In the genomic region with DNA sequence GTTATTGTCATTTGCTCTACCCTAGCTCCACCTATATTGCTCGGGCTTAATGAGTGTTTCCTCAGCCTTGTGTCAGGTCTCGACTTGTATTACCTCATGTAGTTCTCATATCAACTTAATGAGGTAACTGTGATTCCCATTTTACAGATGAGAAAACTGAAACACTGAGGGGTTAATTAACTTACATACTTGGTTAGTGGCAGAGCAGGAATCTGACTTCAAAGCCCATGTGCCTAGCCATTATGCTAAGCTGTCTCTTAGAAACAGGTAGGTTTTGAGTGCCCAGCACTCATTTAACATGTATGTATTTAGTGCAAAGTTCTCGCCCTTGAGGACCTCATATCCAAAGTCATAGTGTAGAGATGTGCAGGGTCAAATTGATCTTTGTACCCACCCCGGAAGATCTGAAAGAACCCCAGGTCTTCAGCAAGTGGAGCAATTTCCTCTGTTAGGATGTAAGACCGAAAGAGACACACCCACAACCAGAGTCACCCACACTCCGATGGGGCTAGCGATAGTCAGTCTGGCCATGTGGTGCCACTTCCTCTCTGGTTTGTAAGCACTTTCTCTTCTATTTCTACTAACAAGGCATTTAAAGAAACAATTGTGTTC, we compare ENCODE assay signal across 8 cellular contexts.
DNase-seq lines count a peak whose midpoint lies in the region; ATAC-seq lines count a peak whose summit lies in the region.

No MANE protein-coding gene starts in this region.

- no peak overlapping the region for H3K4me2 ChIP-seq in mesendoderm (ENCODE audit: low read length)

- H3K4me3 ChIP-seq in mesendoderm (ENCODE audit: low read length) = no peak overlapping the region

- H3K4ac ChIP-seq in mesendoderm (ENCODE audit: low read depth, low read length) = no peak overlapping the region

- H2BK120ac ChIP-seq in mesendoderm (ENCODE audit: low read depth, low read length) = no peak overlapping the region

- no peak overlapping the region for H4K5ac ChIP-seq in mesendoderm (ENCODE audit: low read length)

- H3K56ac ChIP-seq in mesendoderm (ENCODE audit: low read length) = no peak overlapping the region

- no peak overlapping the region for H3K23ac ChIP-seq in mesendoderm (ENCODE audit: low read length)

- no peaks in the 10 kb centered on the region for H3K79me1 ChIP-seq in mesendoderm (ENCODE audit: low read length)

- no peaks in the 10 kb centered on the region for H3K79me2 ChIP-seq in mesendoderm (ENCODE audit: control insufficient read depth, insufficient read depth, low read length)

- H4K8ac ChIP-seq in mesendoderm (ENCODE audit: low read depth, low read length) = no peak overlapping the region

- no peak overlapping the region for H2BK15ac ChIP-seq in mesendoderm (replicated peaks; ENCODE audit: low read depth)

- peaks cover 3% of the 10 kb centered on the region for H3K4me1 ChIP-seq in mesendoderm (ENCODE audit: control insufficient read depth, low read depth, low read length)

- H3K36me3 ChIP-seq in mesendoderm (ENCODE audit: control insufficient read depth, insufficient read depth, low read length) = no peaks in the 10 kb centered on the region

- H3K27me3 ChIP-seq in mesendoderm (ENCODE audit: insufficient read depth, low read length, poor library complexity) = no peaks in the 10 kb centered on the region

- no peak overlapping the region for H3K27ac ChIP-seq in mesendoderm (ENCODE audit: low read depth, low read length)

- no peak overlapping the region for H3K9ac ChIP-seq in mesendoderm (ENCODE audit: low read length)

- no peak overlapping the region for H3K18ac ChIP-seq in mesendoderm (ENCODE audit: low read length)

- DNase-seq in SW480 (ENCODE audit: low spot score) = peak; percentile 52
- DNase-seq in activated naive CD4-positive, alpha-beta T cell treated with anti-CD3 and anti-CD28 coated beads, Interleukin-2, amount 50 U/mL, for 16 hours = peak; percentile 54
- DNase-seq in stimulated activated CD4-positive, alpha-beta T cell treated with anti-CD3 and anti-CD28 coated beads, Interleukin-1b, Interleukin-23, amount 100 ng/mL, for 24 hours (ENCODE audit: low read depth in 4 of 4, low spot score in 1 of 4) = peak in 3 of 4 experiments; percentile 19 to 54 (median 33)
- DNase-seq in OCI-M2 (lab: John Stamatoyannopoulos, UW; ENCODE audit: unreplicated experiment) = no peak
- DNase-seq in mesendoderm = no peak
- no peak for DNase-seq in mesenteric fat pad (ENCODE audit: low spot score)

- ATAC-seq in GM18873 (IDR thresholded peaks at IDR 0.05; ENCODE audit: low FRiP score, unreplicated experiment) = peak; percentile 90
- peak; percentile 91 for ATAC-seq in HG03045 (IDR thresholded peaks at IDR 0.05; ENCODE audit: unreplicated experiment)

- WGBS in mesendoderm (ENCODE audit: extremely low coverage, insufficient coverage, low lambda C conversion rate) = no CpG with 5 or more reads among the region's 7 CpGs

- H2BK5ac ChIP-seq in mesendoderm (ENCODE audit: low read length) = no peak overlapping the region

- no peak overlapping the region for H2AK5ac ChIP-seq in mesendoderm (ENCODE audit: low read length)

Comparison
In these comparisons a context has a peak if more than half of its experiments do, and no peak if none do; other contexts are left out.
1. DNase-seq: peak in SW480 (single experiment), activated naive CD4-positive, alpha-beta T cell treated with anti-CD3 and anti-CD28 coated beads, Interleukin-2, amount 50 U/mL, for 16 hours (single experiment) and stimulated activated CD4-positive, alpha-beta T cell treated with anti-CD3 and anti-CD28 coated beads, Interleukin-1b, Interleukin-23, amount 100 ng/mL, for 24 hours (3 of 4); none in OCI-M2 (single experiment), mesendoderm (single experiment) and mesenteric fat pad (single experiment).